Comparison of ENCODE assay signal across 8 cellular contexts in genomic region chr2:84971799-84972790, GRCh38. TPM values are rescaled to one million over a fixed set of nuclear protein-coding genes. Genes with fewer than 3 reads are reported as not detected.
DNase-seq lines count a peak whose midpoint lies in the region; ATAC-seq, FAIRE-seq and TF ChIP-seq lines count a peak whose summit lies in the region.

No MANE protein-coding gene starts in this region.

- H3K4me1 ChIP-seq in HUES6 (ENCODE audit: control insufficient read depth, insufficient read depth, low read length) (peaks cover 11% of the 10 kb centered on the region), kidney (ENCODE audit: control insufficient read depth in 1 of 2, insufficient read depth in 1 of 2, low read depth in 1 of 2, low read length in 2 of 2) (peaks cover 7 to 17% of the 10 kb centered on the region in 2 donors)

- peak overlapping the region; percentile 89 for H3K9ac ChIP-seq in HUES6 (ENCODE audit: low read length)
- H3K9ac ChIP-seq in kidney (ENCODE audit: low read length in 2 of 2), result peak overlapping the region; percentile 42 to 91

- H3K9me3 Mint-ChIP-seq in MCF 10A (ENCODE audit: unreplicated experiment), result no peaks in the 10 kb centered on the region

- no peaks in the 10 kb centered on the region for H3K27me3 Mint-ChIP-seq in MCF 10A (ENCODE audit: insufficient read depth, unreplicated experiment)

- FAIRE-seq in kidney (lab: Jason Lieb, UNC), result no peak

- TF ChIP-seq CTCF in VCaP (conservative IDR thresholded peaks at IDR 0.05) (no peak), MCF 10A (IDR thresholded peaks at IDR 0.05; ENCODE audit: unreplicated experiment) (no peak), kidney (IDR thresholded peaks at IDR 0.05; ENCODE audit: borderline replicate concordance, extremely low read depth, insufficient read depth) (no peak)

- intact Hi-C loops in MCF 10A (cut with micrococcal nuclease) (loop anchor here (2.0 to 5.0 kb wide), 2 partner anchors 40 to 45 kb away; no protein-coding TSS in a partner anchor), kidney (cut with DNase I) (no loop called here)

- H3K36me3 ChIP-seq in HUES6 (ENCODE audit: control insufficient read depth, insufficient read depth, low read length) (peaks cover 4% of the 10 kb centered on the region; the same call in 1 of the 2 replicates), kidney (ENCODE audit: control insufficient read depth in 1 of 2, insufficient read depth in 2 of 2, low read length in 2 of 2) (no peaks in the 10 kb centered on the region)

- CTCF ChIA-PET in MCF 10A (lab: Yijun Ruan, JAX), result interaction anchor here (0.7 to 3.2 kb wide), 8 partner anchors 14 to 46 kb away, joined by 3 to 8 read pairs (median 3); no protein-coding TSS in a partner anchor

- peak; percentile 28 for DNase-seq in COR-L47 (lab: John Stamatoyannopoulos, UW)
- DNase-seq in MCF 10A (ENCODE audit: unreplicated experiment), result peak; percentile 33
- DNase-seq in kidney, result peak; percentile 86
- peak; percentile 26 to 46 for DNase-seq in stimulated activated CD4-positive, alpha-beta T cell treated with anti-CD3 and anti-CD28 coated beads, Interleukin-1b, Interleukin-23, amount 100 ng/mL, for 1 hour (ENCODE audit: low read depth in 2 of 2)
- no peak for DNase-seq in midbrain (lab: John Stamatoyannopoulos, UW)

- peak overlapping the region; percentile 97 for H3K4me3 Mint-ChIP-seq in MCF 10A (ENCODE audit: unreplicated experiment)

- peaks cover 12% of the 10 kb centered on the region for H3K4me1 Mint-ChIP-seq in MCF 10A (ENCODE audit: insufficient read depth, unreplicated experiment)

- no TSS peak for BruUV-seq in MCF 10A (replicated peaks; lab: Mats Ljungman, UMichigan)

- peak overlapping the region; percentile 97 for H3K27ac Mint-ChIP-seq in MCF 10A (ENCODE audit: low read depth, unreplicated experiment)

- ATAC-seq in GM21367 (IDR thresholded peaks at IDR 0.05; ENCODE audit: unreplicated experiment), result peak; percentile 27

- H3K4me3 ChIP-seq in HUES6 (ENCODE audit: low read depth, low read length) (peak overlapping the region; percentile 80), kidney (ENCODE audit: low read length in 2 of 2) (peak overlapping the region; percentile 48 to 83)

- POLR2A ChIA-PET in MCF 10A (lab: Yijun Ruan, JAX), result interaction anchor here (0.7 to 9.4 kb wide), 23 partner anchors 12 to 356 kb away, joined by 3 to 198 read pairs (median 5); partner anchors contain the start of genes TGOLN2 and TMSB10

- H3K27ac ChIP-seq in HUES6 (ENCODE audit: low read depth, low read length) (peak overlapping the region; percentile 65), VCaP (peak overlapping the region; percentile 96), kidney (ENCODE audit: low read depth in 2 of 2, low read length in 2 of 2) (peak overlapping the region; percentile 80 to 91)

- peaks cover 38% of the 10 kb centered on the region for H3K36me3 Mint-ChIP-seq in MCF 10A (ENCODE audit: insufficient read depth, unreplicated experiment)

- no peaks in the 10 kb centered on the region for H3K27me3 ChIP-seq in HUES6 (ENCODE audit: control insufficient read depth, insufficient read depth, low read length)

- H3K9me3 ChIP-seq in HUES6 (ENCODE audit: control insufficient read depth, insufficient read depth, low read depth, low read length), result no peaks in the 10 kb centered on the region
- H3K9me3 ChIP-seq in kidney (ENCODE audit: control insufficient read depth in 1 of 2, low read length in 2 of 2), result no peaks in the 10 kb centered on the region

RNA-seq across cellular contexts. Expression of gene KCMF1, which starts 1.1 kb away (rescaled TPM):
- total RNA-seq in MCF 10A (2022) (169 and 170 TPM in 2 replicates), kidney (64.3 TPM)
- 21.0 TPM for polyA plus RNA-seq in kidney (ENCODE audit: insufficient read depth, low read depth, low replicate concordance)
